Comparison of ENCODE assay signal across 1 cellular context in genomic region chr7:31763548-31763947, GRCh38.
TF ChIP-seq lines count a peak whose summit lies in the region.

No MANE protein-coding gene starts in this region.

TF ChIP-seq in H1, 55 proteins besides CTCF, POLR2A, EP300 and RAD21:
- TF ChIP-seq CBX8 (IDR thresholded peaks at IDR 0.05; ENCODE audit: borderline replicate concordance, low read depth, low read length) = no peak
- TF ChIP-seq TAF1 (IDR thresholded peaks at IDR 0.05; ENCODE audit: low read depth, low read length) = no peak
